Comparison of ENCODE assay signal across 8 cellular contexts in genomic region chrX:52933976-52934703, GRCh38. TPM values are rescaled to one million over a fixed set of nuclear protein-coding genes. Genes with fewer than 3 reads are reported as not detected.
DNase-seq lines count a peak whose midpoint lies in the region; ATAC-seq, FAIRE-seq and TF ChIP-seq lines count a peak whose summit lies in the region.

No MANE protein-coding gene starts in this region.

- DNase-seq in A549 (ENCODE audit: low read depth in 1 of 2, low spot score in 1 of 2) (no peak), NB4 (ENCODE audit: low read depth) (peak; percentile 8), coronary artery (ENCODE audit: low spot score) (no peak)
- DNase-seq in naive thymus-derived CD4-positive, alpha-beta T cell = peak in 2 of 9 donors; percentile 13 to 19

- H3K27ac Mint-ChIP-seq in naive thymus-derived CD4-positive, alpha-beta T cell = peak overlapping the region; percentile 96 to 100 (median 99)

- TF ChIP-seq EP300 in A549 (IDR thresholded peaks at IDR 0.05) = no peak

- H3K4me3 ChIP-seq in A549 (peak overlapping the region; percentile 81), NB4 (ENCODE audit: low read depth, low read length) (peak overlapping the region; percentile 66), coronary artery (peak overlapping the region; percentile 94)
- peak overlapping the region; percentile 93 for H3K4me3 ChIP-seq in naive thymus-derived CD4-positive, alpha-beta T cell (ENCODE audit: low read length)

- ATAC-seq in A549 (no peak; a peak in 1 of 6 replicates), GM18858 (IDR thresholded peaks at IDR 0.05; ENCODE audit: unreplicated experiment) (peak; percentile 14), GM18870 (IDR thresholded peaks at IDR 0.05; ENCODE audit: unreplicated experiment) (no peak), HG02798 (IDR thresholded peaks at IDR 0.05; ENCODE audit: poor library complexity, unreplicated experiment) (no peak), HG03025 (IDR thresholded peaks at IDR 0.05; ENCODE audit: low FRiP score, unreplicated experiment) (no peak)
- ATAC-seq in naive thymus-derived CD4-positive, alpha-beta T cell = no peak

- POLR2A ChIA-PET in A549 (lab: Yijun Ruan, JAX) = no interaction called here
- POLR2A ChIA-PET in naive thymus-derived CD4-positive, alpha-beta T cell (lab: Charles Lee) = no interaction called here

- H3K27me3 ChIP-seq in naive thymus-derived CD4-positive, alpha-beta T cell (ENCODE audit: control insufficient read depth in 2 of 2, insufficient read depth in 2 of 2, low read length in 2 of 2) = no peaks in the 10 kb centered on the region

- whole genome bisulfite sequencing in A549 (ENCODE audit: missing lambda C conversion rate) = 13% methylated on average over 26 of the region's 27 CpGs

- TF ChIP-seq CTCF in A549 (IDR thresholded peaks at IDR 0.05) (no peak), NB4 (IDR thresholded peaks at IDR 0.05; ENCODE audit: low read depth, low read length) (no peak), coronary artery (IDR thresholded peaks at IDR 0.05) (no peak)

- peak overlapping the region; percentile 90 for H3K4me2 ChIP-seq in A549

- H3K27ac ChIP-seq in A549 (peak overlapping the region; percentile 94 to 98), coronary artery (peak overlapping the region; percentile 88 to 98)
- H3K27ac ChIP-seq in naive thymus-derived CD4-positive, alpha-beta T cell (ENCODE audit: low read depth, low read length) = peak overlapping the region; percentile 93

- H3K4me1 Mint-ChIP-seq in naive thymus-derived CD4-positive, alpha-beta T cell = peaks cover 0 to 18% (median 10%) of the 10 kb centered on the region in 7 donors

- FAIRE-seq in A549 (lab: Jason Lieb, UNC) = no peak

- CTCF ChIA-PET in A549 (lab: Yijun Ruan, JAX) = no interaction called here
- CTCF ChIA-PET in naive thymus-derived CD4-positive, alpha-beta T cell (lab: Charles Lee) = no interaction called here

- no peak for TF ChIP-seq POLR2A in A549 (IDR thresholded peaks at IDR 0.05; ENCODE audit: low read length)
- TF ChIP-seq POLR2A in NB4 (IDR thresholded peaks at IDR 0.05; ENCODE audit: extremely low read depth, insufficient read length) = no peak

- peaks cover 0 to 12% (median 0%) of the 10 kb centered on the region in 11 donors for H3K9me3 Mint-ChIP-seq in naive thymus-derived CD4-positive, alpha-beta T cell

- peaks cover 0 to 8% (median 0%) of the 10 kb centered on the region in 5 donors for H3K36me3 Mint-ChIP-seq in naive thymus-derived CD4-positive, alpha-beta T cell

- H3K9me3 ChIP-seq in A549 = no peaks in the 10 kb centered on the region
- no peaks in the 10 kb centered on the region for H3K9me3 ChIP-seq in naive thymus-derived CD4-positive, alpha-beta T cell (ENCODE audit: control insufficient read depth in 2 of 3, low read length in 3 of 3)

- peaks cover 0 to 5% (median 0%) of the 10 kb centered on the region in 5 donors for H3K27me3 Mint-ChIP-seq in naive thymus-derived CD4-positive, alpha-beta T cell

- intact Hi-C loops in naive thymus-derived CD4-positive, alpha-beta T cell (cut with micrococcal nuclease) = no loop called here

- peak overlapping the region; percentile 91 to 97 (median 95) for H3K4me3 Mint-ChIP-seq in naive thymus-derived CD4-positive, alpha-beta T cell

- H3K4me1 ChIP-seq in A549 = peaks cover 4% of the 10 kb centered on the region; the same call in 1 of the 3 replicates
- H3K4me1 ChIP-seq in naive thymus-derived CD4-positive, alpha-beta T cell (ENCODE audit: control insufficient read depth in 2 of 2, insufficient read depth in 2 of 2, low read length in 2 of 2) = no peaks in the 10 kb centered on the region

- H3K36me3 ChIP-seq in naive thymus-derived CD4-positive, alpha-beta T cell (ENCODE audit: control insufficient read depth in 2 of 3, insufficient read depth in 3 of 3, low read length in 3 of 3) = no peaks in the 10 kb centered on the region

- TF ChIP-seq RAD21 in A549 (conservative IDR thresholded peaks at IDR 0.05 in 1 of 2, IDR thresholded peaks at IDR 0.05 in 1 of 2) = no peak

TF ChIP-seq in A549, 52 proteins besides CTCF, POLR2A, EP300 and RAD21:
- TF ChIP-seq CEBPB (IDR thresholded peaks at IDR 0.05) (no peak), JUN (IDR thresholded peaks at IDR 0.05) (no peak), PHF8 (IDR thresholded peaks at IDR 0.05; ENCODE audit: borderline replicate concordance, low read depth) (no peak)
TF ChIP-seq in A549: peak in this region for 0.

RNA-seq across cellular contexts. Expression of gene FAM156A, which starts 24.2 kb away (rescaled TPM):
- polyA plus RNA-seq in A549 (2011; rRNA removed) = 18.2 and 22.6 TPM in 2 replicates
- polyA plus RNA-seq in A549 (2012; cell fraction: cytosol; rRNA removed) = 21.4 and 31.9 TPM in 2 replicates
- polyA plus RNA-seq in A549 (2012; cell fraction: nucleus; rRNA removed) = 76.0 and 108 TPM in 2 replicates
- 19.8 to 24.8 TPM (median 20.1 TPM) in 3 replicates for polyA plus RNA-seq in A549 (2017; fragmentation: RNase III; extraction: RNeasy Plus Mini Kit Qiagen cat#74134 plus additional on column Dnase treatment)
- polyA minus RNA-seq in A549 (2011; rRNA and poly(A)+ RNA removed) = 4.8 and 10.2 TPM in 2 replicates
- total RNA-seq in naive thymus-derived CD4-positive, alpha-beta T cell = 10 to 100 TPM; 17.6 to 32.3 (median 25.3) TPM
- 1 to 10 TPM; 3.7 to 7.7 TPM for polyA plus RNA-seq in naive thymus-derived CD4-positive, alpha-beta T cell

RNA-seq across cellular contexts. Expression of gene FAM156B, which starts 37.0 kb away (rescaled TPM):
- polyA plus RNA-seq in A549 (2011; rRNA removed) (18.1 and 29.6 TPM in 2 replicates), A549 (2017; fragmentation: RNase III; extraction: RNeasy Plus Mini Kit Qiagen cat#74134 plus additional on column Dnase treatment) (10.4 to 12.2 TPM (median 11.5 TPM) in 3 replicates)
- polyA plus RNA-seq in A549 (2012; cell fraction: cytosol; rRNA removed) = 46.7 and 51.9 TPM in 2 replicates
- 175 and 176 TPM in 2 replicates for polyA plus RNA-seq in A549 (2012; cell fraction: nucleus; rRNA removed)
- polyA minus RNA-seq in A549 (2011; rRNA and poly(A)+ RNA removed) = 8.9 and 13.8 TPM in 2 replicates
- 10 to 100 TPM in 2 of 5 experiments, 1 to 10 TPM in 3; 7.4 to 17.3 (median 9.4) TPM for total RNA-seq in naive thymus-derived CD4-positive, alpha-beta T cell
- 10 to 100 TPM; 10.1 to 10.7 TPM for polyA plus RNA-seq in naive thymus-derived CD4-positive, alpha-beta T cell
